ENCODE assay signal across 1 cellular context in the genomic region with DNA sequence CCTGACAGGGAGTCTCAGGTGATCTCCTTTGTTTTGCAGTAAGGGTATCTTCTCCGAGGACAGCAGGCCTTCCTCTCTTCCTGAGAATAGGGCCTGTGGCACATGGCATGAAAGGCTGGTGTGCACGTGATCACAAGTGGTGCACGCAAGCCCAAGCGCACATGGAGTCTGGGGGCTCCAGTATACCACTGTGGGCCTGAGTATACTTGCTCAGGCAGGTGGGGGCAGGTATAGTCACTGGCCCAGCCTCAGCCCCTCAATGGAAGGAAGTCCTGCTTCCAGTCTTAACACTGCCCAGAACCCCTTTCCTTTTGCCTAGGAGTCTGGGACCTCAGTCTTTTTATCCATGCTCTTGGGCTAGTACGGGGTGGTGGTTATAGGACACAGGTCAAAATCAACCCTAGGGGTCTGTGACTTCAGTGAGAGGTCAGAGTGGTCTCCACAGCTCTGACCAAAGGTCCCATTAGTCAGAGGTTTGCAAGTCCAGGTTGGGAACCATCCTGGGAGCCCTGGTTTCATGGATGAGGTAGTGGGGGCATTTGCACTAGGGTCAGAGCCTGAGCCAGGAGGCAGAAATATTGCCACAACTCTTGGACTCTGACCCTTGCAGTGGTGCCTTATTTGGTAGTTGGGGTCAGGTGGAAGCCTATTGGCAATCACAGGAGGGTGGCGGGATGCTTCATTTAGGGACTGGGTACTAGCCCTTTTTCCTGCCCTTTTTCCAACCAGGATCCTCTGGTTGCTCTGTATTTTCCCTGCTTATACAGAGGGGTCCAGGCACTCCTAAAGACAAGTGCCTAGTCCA.
A peak's percentile ranks its signal among the peaks of the same experiment; 100 is the strongest.
TF ChIP-seq lines count a peak whose summit lies in the region.

No MANE protein-coding gene starts in this region.

TF ChIP-seq in HepG2, 621 proteins besides CTCF, POLR2A, EP300 and RAD21 (continues in another document):
- no peak for TF ChIP-seq BRCA1 (CRISPR knock-in tag; IDR thresholded peaks at IDR 0.05)
- TF ChIP-seq NCOA2 (CRISPR knock-in tag; IDR thresholded peaks at IDR 0.05) = no peak
- peak; percentile 51; the same call in 1 of the 2 replicates for TF ChIP-seq CHD4 (IDR thresholded peaks at IDR 0.05; ENCODE audit: borderline replicate concordance, low read length)
- TF ChIP-seq ZNF737 (CRISPR knock-in tag; IDR thresholded peaks at IDR 0.05; ENCODE audit: borderline replicate concordance) = no peak
- no peak for TF ChIP-seq GZF1 (CRISPR knock-in tag; IDR thresholded peaks at IDR 0.05)
- 0 out of 2 replicates have a peak, but pooled peaks have one; percentile 53 for TF ChIP-seq ZNF34 (CRISPR knock-in tag; IDR thresholded peaks at IDR 0.05; ENCODE audit: borderline replicate concordance)
- TF ChIP-seq, protein P1, sequence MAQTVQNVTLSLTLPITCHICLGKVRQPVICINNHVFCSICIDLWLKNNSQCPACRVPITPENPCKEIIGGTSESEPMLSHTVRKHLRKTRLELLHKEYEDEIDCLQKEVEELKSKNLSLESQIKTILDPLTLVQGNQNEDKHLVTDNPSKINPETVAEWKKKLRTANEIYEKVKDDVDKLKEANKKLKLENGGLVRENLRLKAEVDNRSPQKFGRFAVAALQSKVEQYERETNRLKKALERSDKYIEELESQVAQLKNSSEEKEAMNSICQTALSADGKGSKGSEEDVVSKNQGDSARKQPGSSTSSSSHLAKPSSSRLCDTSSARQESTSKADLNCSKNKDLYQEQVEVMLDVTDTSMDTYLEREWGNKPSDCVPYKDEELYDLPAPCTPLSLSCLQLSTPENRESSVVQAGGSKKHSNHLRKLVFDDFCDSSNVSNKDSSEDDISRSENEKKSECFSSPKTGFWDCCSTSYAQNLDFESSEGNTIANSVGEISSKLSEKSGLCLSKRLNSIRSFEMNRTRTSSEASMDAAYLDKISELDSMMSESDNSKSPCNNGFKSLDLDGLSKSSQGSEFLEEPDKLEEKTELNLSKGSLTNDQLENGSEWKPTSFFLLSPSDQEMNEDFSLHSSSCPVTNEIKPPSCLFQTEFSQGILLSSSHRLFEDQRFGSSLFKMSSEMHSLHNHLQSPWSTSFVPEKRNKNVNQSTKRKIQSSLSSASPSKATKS (CRISPR knock-in tag; IDR thresholded peaks at IDR 0.05) = no peak
- TF ChIP-seq GABPA (IDR thresholded peaks at IDR 0.05; ENCODE audit: low read depth, low read length) = no peak
- peak; percentile 40; the same call in 1 of the 2 replicates for TF ChIP-seq GABPA (CRISPR knock-in tag; IDR thresholded peaks at IDR 0.05; ENCODE audit: low read depth)
- TF ChIP-seq ZNF766 (CRISPR knock-in tag; IDR thresholded peaks at IDR 0.05; ENCODE audit: borderline replicate concordance) = no peak
- TF ChIP-seq RAD51 (IDR thresholded peaks at IDR 0.05; ENCODE audit: borderline replicate concordance) = no peak
- TF ChIP-seq ZBTB7A (CRISPR knock-in tag; IDR thresholded peaks at IDR 0.05) = no peak
- TF ChIP-seq, protein P2, sequence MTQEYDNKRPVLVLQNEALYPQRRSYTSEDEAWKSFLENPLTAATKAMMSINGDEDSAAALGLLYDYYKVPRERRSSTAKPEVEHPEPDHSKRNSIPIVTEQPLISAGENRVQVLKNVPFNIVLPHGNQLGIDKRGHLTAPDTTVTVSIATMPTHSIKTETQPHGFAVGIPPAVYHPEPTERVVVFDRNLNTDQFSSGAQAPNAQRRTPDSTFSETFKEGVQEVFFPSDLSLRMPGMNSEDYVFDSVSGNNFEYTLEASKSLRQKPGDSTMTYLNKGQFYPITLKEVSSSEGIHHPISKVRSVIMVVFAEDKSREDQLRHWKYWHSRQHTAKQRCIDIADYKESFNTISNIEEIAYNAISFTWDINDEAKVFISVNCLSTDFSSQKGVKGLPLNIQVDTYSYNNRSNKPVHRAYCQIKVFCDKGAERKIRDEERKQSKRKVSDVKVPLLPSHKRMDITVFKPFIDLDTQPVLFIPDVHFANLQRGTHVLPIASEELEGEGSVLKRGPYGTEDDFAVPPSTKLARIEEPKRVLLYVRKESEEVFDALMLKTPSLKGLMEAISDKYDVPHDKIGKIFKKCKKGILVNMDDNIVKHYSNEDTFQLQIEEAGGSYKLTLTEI (CRISPR knock-in tag; conservative IDR thresholded peaks at IDR 0.05) = no peak
- TF ChIP-seq, protein P3, sequence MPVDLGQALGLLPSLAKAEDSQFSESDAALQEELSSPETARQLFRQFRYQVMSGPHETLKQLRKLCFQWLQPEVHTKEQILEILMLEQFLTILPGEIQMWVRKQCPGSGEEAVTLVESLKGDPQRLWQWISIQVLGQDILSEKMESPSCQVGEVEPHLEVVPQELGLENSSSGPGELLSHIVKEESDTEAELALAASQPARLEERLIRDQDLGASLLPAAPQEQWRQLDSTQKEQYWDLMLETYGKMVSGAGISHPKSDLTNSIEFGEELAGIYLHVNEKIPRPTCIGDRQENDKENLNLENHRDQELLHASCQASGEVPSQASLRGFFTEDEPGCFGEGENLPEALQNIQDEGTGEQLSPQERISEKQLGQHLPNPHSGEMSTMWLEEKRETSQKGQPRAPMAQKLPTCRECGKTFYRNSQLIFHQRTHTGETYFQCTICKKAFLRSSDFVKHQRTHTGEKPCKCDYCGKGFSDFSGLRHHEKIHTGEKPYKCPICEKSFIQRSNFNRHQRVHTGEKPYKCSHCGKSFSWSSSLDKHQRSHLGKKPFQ (CRISPR knock-in tag; IDR thresholded peaks at IDR 0.05; ENCODE audit: insufficient replicate concordance) = no peak
- peak; percentile 25; the same call in 1 of the 2 replicates for TF ChIP-seq ZNF746 (CRISPR knock-in tag; IDR thresholded peaks at IDR 0.05)
- TF ChIP-seq ZNF501 (CRISPR knock-in tag; IDR thresholded peaks at IDR 0.05) = peak; percentile 51; the same call in 1 of the 2 replicates
- peak; percentile 77; the same call in 1 of the 2 replicates for TF ChIP-seq CEBPB (IDR thresholded peaks at IDR 0.05; ENCODE audit: borderline replicate concordance, low read depth, low read length)
- TF ChIP-seq PPARG (CRISPR knock-in tag; conservative IDR thresholded peaks at IDR 0.05) = no peak
- TF ChIP-seq ZNF629 (CRISPR knock-in tag; conservative IDR thresholded peaks at IDR 0.05) = peak; percentile 41; the same call in 1 of the 2 replicates
- TF ChIP-seq, protein P4, sequence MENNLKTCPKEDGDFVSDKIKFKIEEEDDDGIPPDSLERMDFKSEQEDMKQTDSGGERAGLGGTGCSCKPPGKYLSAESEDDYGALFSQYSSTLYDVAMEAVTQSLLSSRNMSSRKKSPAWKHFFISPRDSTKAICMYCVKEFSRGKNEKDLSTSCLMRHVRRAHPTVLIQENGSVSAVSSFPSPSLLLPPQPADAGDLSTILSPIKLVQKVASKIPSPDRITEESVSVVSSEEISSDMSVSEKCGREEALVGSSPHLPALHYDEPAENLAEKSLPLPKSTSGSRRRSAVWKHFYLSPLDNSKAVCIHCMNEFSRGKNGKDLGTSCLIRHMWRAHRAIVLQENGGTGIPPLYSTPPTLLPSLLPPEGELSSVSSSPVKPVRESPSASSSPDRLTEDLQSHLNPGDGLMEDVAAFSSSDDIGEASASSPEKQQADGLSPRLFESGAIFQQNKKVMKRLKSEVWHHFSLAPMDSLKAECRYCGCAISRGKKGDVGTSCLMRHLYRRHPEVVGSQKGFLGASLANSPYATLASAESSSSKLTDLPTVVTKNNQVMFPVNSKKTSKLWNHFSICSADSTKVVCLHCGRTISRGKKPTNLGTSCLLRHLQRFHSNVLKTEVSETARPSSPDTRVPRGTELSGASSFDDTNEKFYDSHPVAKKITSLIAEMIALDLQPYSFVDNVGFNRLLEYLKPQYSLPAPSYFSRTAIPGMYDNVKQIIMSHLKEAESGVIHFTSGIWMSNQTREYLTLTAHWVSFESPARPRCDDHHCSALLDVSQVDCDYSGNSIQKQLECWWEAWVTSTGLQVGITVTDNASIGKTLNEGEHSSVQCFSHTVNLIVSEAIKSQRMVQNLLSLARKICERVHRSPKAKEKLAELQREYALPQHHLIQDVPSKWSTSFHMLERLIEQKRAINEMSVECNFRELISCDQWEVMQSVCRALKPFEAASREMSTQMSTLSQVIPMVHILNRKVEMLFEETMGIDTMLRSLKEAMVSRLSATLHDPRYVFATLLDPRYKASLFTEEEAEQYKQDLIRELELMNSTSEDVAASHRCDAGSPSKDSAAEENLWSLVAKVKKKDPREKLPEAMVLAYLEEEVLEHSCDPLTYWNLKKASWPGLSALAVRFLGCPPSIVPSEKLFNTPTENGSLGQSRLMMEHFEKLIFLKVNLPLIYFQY (CRISPR knock-in tag; IDR thresholded peaks at IDR 0.05; ENCODE audit: borderline replicate concordance) = no peak
- TF ChIP-seq ZMYM3 (CRISPR knock-in tag; IDR thresholded peaks at IDR 0.05) = peak; percentile 41; the same call in 1 of the 2 replicates
- TF ChIP-seq ZNF781 (CRISPR knock-in tag; IDR thresholded peaks at IDR 0.05; ENCODE audit: borderline replicate concordance, not compliant biosample characterization) = peak; percentile 54
- TF ChIP-seq, protein P5, sequence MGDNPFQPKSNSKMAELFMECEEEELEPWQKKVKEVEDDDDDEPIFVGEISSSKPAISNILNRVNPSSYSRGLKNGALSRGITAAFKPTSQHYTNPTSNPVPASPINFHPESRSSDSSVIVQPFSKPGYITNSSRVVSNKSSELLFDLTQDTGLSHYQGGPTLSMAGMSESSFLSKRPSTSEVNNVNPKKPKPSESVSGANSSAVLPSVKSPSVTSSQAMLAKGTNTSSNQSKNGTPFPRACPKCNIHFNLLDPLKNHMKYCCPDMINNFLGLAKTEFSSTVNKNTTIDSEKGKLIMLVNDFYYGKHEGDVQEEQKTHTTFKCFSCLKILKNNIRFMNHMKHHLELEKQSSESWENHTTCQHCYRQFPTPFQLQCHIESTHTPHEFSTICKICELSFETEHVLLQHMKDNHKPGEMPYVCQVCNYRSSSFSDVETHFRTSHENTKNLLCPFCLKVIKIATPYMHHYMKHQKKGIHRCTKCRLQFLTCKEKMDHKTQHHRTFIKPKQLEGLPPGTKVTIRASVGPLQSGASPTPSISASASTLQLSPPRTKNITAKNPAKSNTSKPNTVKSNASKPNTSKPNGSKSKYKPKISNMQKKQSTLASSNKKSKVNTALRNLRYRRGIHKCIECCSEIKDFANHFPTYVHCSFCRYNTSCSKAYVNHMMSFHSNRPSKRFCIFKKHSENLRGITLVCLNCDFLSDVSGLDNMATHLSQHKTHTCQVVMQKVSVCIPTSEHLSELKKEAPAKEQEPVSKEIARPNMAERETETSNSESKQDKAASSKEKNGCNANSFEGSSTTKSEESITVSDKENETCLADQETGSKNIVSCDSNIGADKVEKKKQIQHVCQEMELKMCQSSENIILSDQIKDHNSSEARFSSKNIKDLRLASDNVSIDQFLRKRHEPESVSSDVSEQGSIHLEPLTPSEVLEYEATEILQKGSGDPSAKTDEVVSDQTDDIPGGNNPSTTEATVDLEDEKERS (CRISPR knock-in tag; IDR thresholded peaks at IDR 0.05) = 0 out of 2 replicates have a peak, but pooled peaks have one; percentile 59
- TF ChIP-seq ZNF143 (CRISPR knock-in tag; IDR thresholded peaks at IDR 0.05) = no peak
- TF ChIP-seq, protein P6, sequence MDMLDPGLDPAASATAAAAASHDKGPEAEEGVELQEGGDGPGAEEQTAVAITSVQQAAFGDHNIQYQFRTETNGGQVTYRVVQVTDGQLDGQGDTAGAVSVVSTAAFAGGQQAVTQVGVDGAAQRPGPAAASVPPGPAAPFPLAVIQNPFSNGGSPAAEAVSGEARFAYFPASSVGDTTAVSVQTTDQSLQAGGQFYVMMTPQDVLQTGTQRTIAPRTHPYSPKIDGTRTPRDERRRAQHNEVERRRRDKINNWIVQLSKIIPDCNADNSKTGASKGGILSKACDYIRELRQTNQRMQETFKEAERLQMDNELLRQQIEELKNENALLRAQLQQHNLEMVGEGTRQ (IDR thresholded peaks at IDR 0.05; ENCODE audit: low read depth, low read length) = no peak
- TF ChIP-seq, protein P6 (CRISPR knock-in tag; IDR thresholded peaks at IDR 0.05; ENCODE audit: borderline replicate concordance) = peak; percentile 63; the same call in 1 of the 2 replicates
- TF ChIP-seq ZNF441 (CRISPR knock-in tag; IDR thresholded peaks at IDR 0.05; ENCODE audit: borderline replicate concordance) = no peak
- TF ChIP-seq, protein P7, sequence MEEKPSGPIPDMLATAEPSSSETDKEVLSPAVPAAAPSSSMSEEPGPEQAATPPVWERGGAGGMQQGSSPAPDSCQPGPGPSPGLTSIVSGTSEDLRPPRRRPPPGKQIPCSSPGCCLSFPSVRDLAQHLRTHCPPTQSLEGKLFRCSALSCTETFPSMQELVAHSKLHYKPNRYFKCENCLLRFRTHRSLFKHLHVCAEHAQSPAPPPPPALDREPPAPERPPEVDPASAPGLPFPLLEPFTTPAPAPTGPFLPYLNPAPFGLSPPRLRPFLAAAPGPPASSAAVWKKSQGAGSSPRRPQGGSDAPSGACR (CRISPR knock-in tag; IDR thresholded peaks at IDR 0.05) = 0 out of 2 replicates have a peak, but pooled peaks have one; percentile 16
- TF ChIP-seq PITX1 (CRISPR knock-in tag; IDR thresholded peaks at IDR 0.05) = peak; percentile 56; the same call in 1 of the 2 replicates
- no peak for TF ChIP-seq TCF12 (IDR thresholded peaks at IDR 0.05)
- TF ChIP-seq TCF12 (CRISPR knock-in tag; IDR thresholded peaks at IDR 0.05) = no peak
- TF ChIP-seq, protein P8, sequence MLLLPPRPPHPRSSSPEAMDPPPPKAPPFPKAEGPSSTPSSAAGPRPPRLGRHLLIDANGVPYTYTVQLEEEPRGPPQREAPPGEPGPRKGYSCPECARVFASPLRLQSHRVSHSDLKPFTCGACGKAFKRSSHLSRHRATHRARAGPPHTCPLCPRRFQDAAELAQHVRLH (CRISPR knock-in tag; IDR thresholded peaks at IDR 0.05; ENCODE audit: borderline replicate concordance, low read depth) = no peak
- no peak for TF ChIP-seq HNRNPK (IDR thresholded peaks at IDR 0.05; ENCODE audit: low read depth, low read length, poor library complexity, severe bottlenecking)
- TF ChIP-seq, protein P9, sequence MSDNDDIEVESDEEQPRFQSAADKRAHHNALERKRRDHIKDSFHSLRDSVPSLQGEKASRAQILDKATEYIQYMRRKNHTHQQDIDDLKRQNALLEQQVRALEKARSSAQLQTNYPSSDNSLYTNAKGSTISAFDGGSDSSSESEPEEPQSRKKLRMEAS (IDR thresholded peaks at IDR 0.05) = no peak
- peak; percentile 42; the same call in 1 of the 2 replicates for TF ChIP-seq SPEN (CRISPR knock-in tag; IDR thresholded peaks at IDR 0.05; ENCODE audit: low read depth)
- no peak for TF ChIP-seq ADNP (CRISPR knock-in tag; IDR thresholded peaks at IDR 0.05)
- no peak for TF ChIP-seq AKAP8 (CRISPR knock-in tag; IDR thresholded peaks at IDR 0.05)
- TF ChIP-seq GABPB1 (CRISPR knock-in tag; IDR thresholded peaks at IDR 0.05) = no peak
- no peak for TF ChIP-seq ZNF232 (CRISPR knock-in tag; IDR thresholded peaks at IDR 0.05; ENCODE audit: borderline replicate concordance)
- TF ChIP-seq ZSCAN20 (CRISPR knock-in tag; IDR thresholded peaks at IDR 0.05; ENCODE audit: borderline replicate concordance) = no peak
- TF ChIP-seq KMT2B (CRISPR knock-in tag; IDR thresholded peaks at IDR 0.05) = no peak
